In the genomic region with DNA sequence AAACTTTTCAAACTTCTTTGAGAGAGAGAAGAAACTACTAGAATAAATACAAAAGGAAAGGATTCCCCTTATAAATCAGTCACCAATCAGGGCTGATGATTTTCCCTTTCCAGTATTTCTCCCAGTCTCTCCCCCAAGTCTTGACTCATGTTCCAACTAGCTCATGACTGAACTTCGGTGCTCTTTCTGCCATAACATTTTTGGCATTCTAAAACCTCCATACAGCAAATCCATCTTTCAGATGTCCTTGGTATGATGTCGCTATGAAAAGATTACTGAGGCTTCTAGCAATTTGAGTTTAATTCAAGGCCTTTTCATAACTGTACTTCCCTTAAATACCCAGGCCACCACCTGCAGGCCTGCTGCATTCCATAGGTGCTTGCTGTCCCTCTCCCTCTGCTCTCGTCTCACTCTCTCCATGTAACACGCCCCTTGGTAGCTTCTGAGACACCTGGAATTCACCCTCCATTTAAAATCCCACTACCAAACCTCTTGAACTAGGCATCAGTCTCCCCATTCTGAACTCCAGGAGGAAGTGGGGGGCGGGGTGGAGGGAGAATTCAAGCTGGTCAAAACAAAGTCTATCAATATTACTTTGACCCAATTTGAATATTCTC, we compare ENCODE assay signal across 10 cellular contexts. TPM values are rescaled to one million over a fixed set of nuclear protein-coding genes. Genes with fewer than 3 reads are reported as not detected.
DNase-seq lines count a peak whose midpoint lies in the region; ATAC-seq and TF ChIP-seq lines count a peak whose summit lies in the region.
"Had no signal": no experiment of that assay in that cellular context is flagged by ENCODE, and none has a peak within 500 bp of the region (broad histone marks: within the 10 kb centered on the region; RNA-seq: fewer than 3 reads in every experiment).

No MANE protein-coding gene starts in this region.

- H3K27me3 Mint-ChIP-seq in H9 (ENCODE audit: low read depth): peaks cover 48% of the 10 kb centered on the region
- H3K27me3 Mint-ChIP-seq in naive thymus-derived CD4-positive, alpha-beta T cell: peaks cover 33 to 49% (median 45%) of the 10 kb centered on the region in 5 donors

- H3K4me1 ChIP-seq in H9 (ENCODE audit: insufficient read depth, low read length): peaks cover 4% of the 10 kb centered on the region; the same call in 1 of the 2 replicates
- H3K4me1 ChIP-seq in suprapubic skin: peaks cover 18% of the 10 kb centered on the region
- no peaks in the 10 kb centered on the region for H3K4me1 ChIP-seq in naive thymus-derived CD4-positive, alpha-beta T cell (ENCODE audit: control insufficient read depth in 2 of 2, insufficient read depth in 2 of 2, low read length in 2 of 2)

- no peak overlapping the region for H3K9ac ChIP-seq in H9 (ENCODE audit: extremely low read depth, insufficient read length, low read length)
- H3K9ac ChIP-seq in SK-N-MC (ENCODE audit: insufficient read length): no peak overlapping the region

- H3K23ac ChIP-seq in H9 (ENCODE audit: insufficient read length, low read depth, low read length): no peak overlapping the region

- no peak overlapping the region for H2BK120ac ChIP-seq in H9 (ENCODE audit: low read depth, low read length, poor library complexity, severe bottlenecking)

- intact Hi-C loops in naive thymus-derived CD4-positive, alpha-beta T cell (cut with micrococcal nuclease): no loop called here

- H3K4me2 ChIP-seq in H9 (ENCODE audit: insufficient read depth, insufficient read length, low read length): no peak overlapping the region

- H3K27ac ChIP-seq in H9 (ENCODE audit: insufficient read length, low read depth, low read length) (no peak overlapping the region), SK-N-MC (no peak overlapping the region), suprapubic skin (no peak overlapping the region)
- no peak overlapping the region for H3K27ac ChIP-seq in naive thymus-derived CD4-positive, alpha-beta T cell (ENCODE audit: low read depth, low read length)

- peaks cover 21 to 27% of the 10 kb centered on the region in 2 experiments for H3K4me1 Mint-ChIP-seq in H9
- H3K4me1 Mint-ChIP-seq in naive thymus-derived CD4-positive, alpha-beta T cell: peaks cover 4 to 17% (median 10%) of the 10 kb centered on the region in 7 donors

- H3K27ac Mint-ChIP-seq in H9: no peak overlapping the region
- no peak overlapping the region for H3K27ac Mint-ChIP-seq in naive thymus-derived CD4-positive, alpha-beta T cell
- H3K27ac Mint-ChIP-seq: stimulated activated naive CD8-positive, alpha-beta T cell treated with anti-CD3 and anti-CD28 coated beads, Interleukin-15, Interleukin-2, amounts not matched to agents 100 ng/mL and 50 ng/mL, for 24 hours; T-helper 1 cell treated with Interleukin-12 subunit alpha and Interleukin-12 subunit beta and Interleukin-4 antibody, amounts not matched to agents 30 μg/mL and 1 μg/mL, for 36 hours had no signal

- CTCF ChIA-PET in naive thymus-derived CD4-positive, alpha-beta T cell (lab: Charles Lee): no interaction called here

- peak overlapping the region in 1 of 2 experiments; percentile 93; a peak in 3 of 5 replicates for H3K4me3 Mint-ChIP-seq in H9
- peak overlapping the region in 2 of 10 donors; percentile 5 to 60 for H3K4me3 Mint-ChIP-seq in naive thymus-derived CD4-positive, alpha-beta T cell
- H3K4me3 Mint-ChIP-seq: stimulated activated naive CD8-positive, alpha-beta T cell treated with anti-CD3 and anti-CD28 coated beads, Interleukin-15, Interleukin-2, amounts not matched to agents 100 ng/mL and 50 ng/mL, for 24 hours; T-helper 1 cell treated with Interleukin-12 subunit alpha and Interleukin-12 subunit beta and Interleukin-4 antibody, amounts not matched to agents 30 μg/mL and 1 μg/mL, for 36 hours had no signal

- no peaks in the 10 kb centered on the region for H3K79me1 ChIP-seq in H9 (ENCODE audit: insufficient read depth, low read depth, low read length, poor library complexity, severe bottlenecking)

- no peak overlapping the region for H3K4ac ChIP-seq in H9 (ENCODE audit: low read depth, low read length)

- H3K56ac ChIP-seq in H9 (ENCODE audit: insufficient read length, low read depth, low read length): no peak overlapping the region

- no peaks in the 10 kb centered on the region for H3K9me3 Mint-ChIP-seq in H9
- H3K9me3 Mint-ChIP-seq in naive thymus-derived CD4-positive, alpha-beta T cell: peaks cover 0 to 9% (median 4%) of the 10 kb centered on the region in 11 donors
- H3K9me3 Mint-ChIP-seq: stimulated activated naive CD8-positive, alpha-beta T cell treated with anti-CD3 and anti-CD28 coated beads, Interleukin-15, Interleukin-2, amounts not matched to agents 100 ng/mL and 50 ng/mL, for 24 hours; T-helper 1 cell treated with Interleukin-12 subunit alpha and Interleukin-12 subunit beta and Interleukin-4 antibody, amounts not matched to agents 30 μg/mL and 1 μg/mL, for 36 hours had no signal

- H2BK20ac ChIP-seq in H9 (ENCODE audit: low read depth, low read length, poor library complexity, severe bottlenecking): no peak overlapping the region

- no CpG with 5 or more reads among the region's 5 CpGs for WGBS in H9 (ENCODE audit: extremely low coverage, insufficient read length, low lambda C conversion rate)
- WGBS in suprapubic skin: 76% methylated on average over 5 of the region's 5 CpGs

- no peak overlapping the region for H4K5ac ChIP-seq in H9 (ENCODE audit: insufficient read length, low read depth, low read length)

- H3K18ac ChIP-seq in H9 (ENCODE audit: insufficient read length, low read depth, low read length): no peak overlapping the region

- no peak overlapping the region for H2BK12ac ChIP-seq in H9 (ENCODE audit: insufficient read length, low read depth, low read length)

- no peak for TF ChIP-seq EP300 in suprapubic skin (IDR thresholded peaks at IDR 0.05)

- DNase-seq in H9 (peak; percentile 38), SK-N-MC (ENCODE audit: low read depth, low spot score) (no peak), hepatic stellate cell (ENCODE audit: low spot score) (peak; percentile 63), suprapubic skin (ENCODE audit: low spot score in 2 of 2) (no peak), NCI-H524 (lab: John Stamatoyannopoulos, UW) (no peak)
- DNase-seq in naive thymus-derived CD4-positive, alpha-beta T cell: no peak
- DNase-seq: caudate nucleus had no signal

- no peak overlapping the region for H3K14ac ChIP-seq in H9 (ENCODE audit: insufficient read depth, low read length)

- no peak overlapping the region for H2BK15ac ChIP-seq in H9 (ENCODE audit: low read depth, low read length)

- H3K36me3 ChIP-seq in SK-N-MC (ENCODE audit: insufficient read depth, low read length): no peaks in the 10 kb centered on the region
- no peaks in the 10 kb centered on the region for H3K36me3 ChIP-seq in suprapubic skin
- H3K36me3 ChIP-seq in naive thymus-derived CD4-positive, alpha-beta T cell (ENCODE audit: control insufficient read depth in 2 of 3, insufficient read depth in 3 of 3, low read length in 3 of 3): no peaks in the 10 kb centered on the region

- H2AK5ac ChIP-seq in H9 (ENCODE audit: insufficient read length, low read length): no peak overlapping the region

- TF ChIP-seq CTCF in H9 (conservative IDR thresholded peaks at IDR 0.05) (no peak), suprapubic skin (IDR thresholded peaks at IDR 0.05) (no peak)

- H4K91ac ChIP-seq in H9 (ENCODE audit: insufficient read length, low read depth, low read length): no peak overlapping the region

- peaks cover 15% of the 10 kb centered on the region for H3K23me2 ChIP-seq in H9 (ENCODE audit: insufficient read length, low read depth, low read length, poor library complexity, severe bottlenecking)

- no peak for ATAC-seq in esophagus mucosa
- ATAC-seq in naive thymus-derived CD4-positive, alpha-beta T cell: no peak

- H4K8ac ChIP-seq in H9 (replicated peaks; ENCODE audit: insufficient read length, low read depth, low read length): no peak overlapping the region

- H3K27me3 ChIP-seq in H9 (ENCODE audit: insufficient read depth, low read length) (peaks cover 2% of the 10 kb centered on the region; the same call in 1 of the 2 replicates), suprapubic skin (peaks cover 12% of the 10 kb centered on the region)
- no peaks in the 10 kb centered on the region for H3K27me3 ChIP-seq in naive thymus-derived CD4-positive, alpha-beta T cell (ENCODE audit: control insufficient read depth in 2 of 2, insufficient read depth in 2 of 2, low read length in 2 of 2)

- H4K20me1 ChIP-seq in H9 (ENCODE audit: control insufficient read depth, insufficient read depth, insufficient read length): no peaks in the 10 kb centered on the region

- no peak overlapping the region for H2AFZ ChIP-seq in H9 (ENCODE audit: low read length)

- POLR2A ChIA-PET in naive thymus-derived CD4-positive, alpha-beta T cell (lab: Charles Lee): no interaction called here

- H3T11ph ChIP-seq in H9 (ENCODE audit: low read length): no peak overlapping the region

- no peaks in the 10 kb centered on the region for H3K9me3 ChIP-seq in H9 (ENCODE audit: control insufficient read depth, low read depth, low read length)
- H3K9me3 ChIP-seq in SK-N-MC (ENCODE audit: low read depth, low read length): no peaks in the 10 kb centered on the region
- H3K9me3 ChIP-seq in suprapubic skin: no peaks in the 10 kb centered on the region
- no peaks in the 10 kb centered on the region for H3K9me3 ChIP-seq in naive thymus-derived CD4-positive, alpha-beta T cell (ENCODE audit: control insufficient read depth in 2 of 3, low read length in 3 of 3)

- H3K4me3 ChIP-seq in SK-N-MC: peak overlapping the region; percentile 79
- peak overlapping the region; percentile 80 for H3K4me3 ChIP-seq in suprapubic skin
- H3K4me3 ChIP-seq in naive thymus-derived CD4-positive, alpha-beta T cell (ENCODE audit: low read length): no peak overlapping the region

- no peaks in the 10 kb centered on the region for H3K36me3 Mint-ChIP-seq in H9 (ENCODE audit: insufficient read depth in 1 of 3, low read depth in 3 of 3)
- H3K36me3 Mint-ChIP-seq in naive thymus-derived CD4-positive, alpha-beta T cell: peaks cover 0 to 4% (median 0%) of the 10 kb centered on the region in 5 donors

- H2BK5ac ChIP-seq in H9 (ENCODE audit: insufficient read length, low read length): no peak overlapping the region

- no peak for TF ChIP-seq POLR2A in suprapubic skin (IDR thresholded peaks at IDR 0.05)

- no peaks in the 10 kb centered on the region for H3K79me2 ChIP-seq in H9 (ENCODE audit: insufficient read depth, low read length)

RNA-seq across cellular contexts. Expression of gene PRKD1, which starts 2.4 kb away (rescaled TPM):
- total RNA-seq in H9 (2021): 2.7 and 2.8 TPM in 2 replicates
- total RNA-seq in suprapubic skin: 1 to 10 TPM; 3.0 to 5.4 (median 3.6) TPM
- 0.56 TPM for total RNA-seq in esophagus mucosa
- total RNA-seq in naive thymus-derived CD4-positive, alpha-beta T cell: not detected
- polyA plus RNA-seq in naive thymus-derived CD4-positive, alpha-beta T cell: not detected

Comparison
In these comparisons a context has a peak if more than half of its experiments do, and no peak if none do; other contexts are left out.
1. DNase-seq: peak in H9 (single experiment) and hepatic stellate cell (single experiment); none in SK-N-MC (single experiment), suprapubic skin (0 of 2), NCI-H524 (0 of 2) and naive thymus-derived CD4-positive, alpha-beta T cell (0 of 9).